Comparison of ENCODE assay signal across 8 cellular contexts in genomic region chr12:117836999-117837736, GRCh38.
DNase-seq lines count a peak whose midpoint lies in the region; ATAC-seq and TF ChIP-seq lines count a peak whose summit lies in the region.

No MANE protein-coding gene starts in this region.

- DNase-seq in NCI-H82 (lab: John Stamatoyannopoulos, UW) (peak; percentile 79), NCI-H82 treated with DMSO at 0.1 percent for 48 hours (lab: John Stamatoyannopoulos, UW; ENCODE audit: unreplicated experiment) (no peak), RKO (ENCODE audit: low spot score) (peak; percentile 65), foreskin keratinocyte (peak in 1 of 2 donors; percentile 54), nucleus accumbens (lab: John Stamatoyannopoulos, UW) (peak in 52 of 56 donors; percentile 16 to 94 (median 64)), substantia nigra (lab: John Stamatoyannopoulos, UW) (peak in 48 of 49 donors; percentile 3 to 88 (median 59))
- peak; percentile 49 for DNase-seq in activated effector memory CD4-positive, alpha-beta T cell treated with Interleukin-2 at 50 U/mL for 16 hours

- no peak overlapping the region for H3K9ac ChIP-seq in HUES6 (ENCODE audit: low read length)

- peak overlapping the region; percentile 24; the same call in 1 of the 2 replicates for H3K4me3 ChIP-seq in HUES6 (ENCODE audit: low read depth, low read length)

- H3K27me3 ChIP-seq in HUES6 (ENCODE audit: control insufficient read depth, insufficient read depth, low read length), result no peaks in the 10 kb centered on the region
- no peaks in the 10 kb centered on the region for H3K27me3 ChIP-seq in foreskin keratinocyte

- H3K27ac ChIP-seq in HUES6 (ENCODE audit: low read depth, low read length) (no peak overlapping the region), foreskin keratinocyte (no peak overlapping the region), substantia nigra (ENCODE audit: low read depth, low read length, poor library complexity, severe bottlenecking) (no peak overlapping the region)

- peak; percentile 72 for ATAC-seq in foreskin keratinocyte

- peak; percentile 95 for TF ChIP-seq CTCF in foreskin keratinocyte (conservative IDR thresholded peaks at IDR 0.05)

- no peaks in the 10 kb centered on the region for H3K36me3 ChIP-seq in HUES6 (ENCODE audit: control insufficient read depth, insufficient read depth, low read length)

- H3K9me3 ChIP-seq in HUES6 (ENCODE audit: control insufficient read depth, insufficient read depth, low read depth, low read length), result no peaks in the 10 kb centered on the region

- H3K4me1 ChIP-seq in HUES6 (ENCODE audit: control insufficient read depth, insufficient read depth, low read length) (peaks cover 2% of the 10 kb centered on the region; the same call in 1 of the 2 replicates), foreskin keratinocyte (no peaks in the 10 kb centered on the region)
